In genomic region chr7:95859434-95859833, GRCh38 we compare ENCODE assay signal across 13 cellular contexts.
DNase-seq lines count a peak whose midpoint lies in the region; ATAC-seq and TF ChIP-seq lines count a peak whose summit lies in the region.
"Had no signal": no experiment of that assay in that cellular context is flagged by ENCODE, and none has a peak within 500 bp of the region (broad histone marks: within the 10 kb centered on the region; RNA-seq: fewer than 3 reads in every experiment).

No MANE protein-coding gene starts in this region.

- no peaks in the 10 kb centered on the region for H3K9me3 ChIP-seq in BE2C
- no peaks in the 10 kb centered on the region for H3K9me3 ChIP-seq in IMR-90 (ENCODE audit: control insufficient read depth, insufficient read depth, low read length)
- H3K9me3 ChIP-seq in mesenchymal stem cell (ENCODE audit: control insufficient read depth, low read length), result no peaks in the 10 kb centered on the region

- WGBS in IMR-90 (ENCODE audit: extremely low coverage in 2 of 2, insufficient read length in 1 of 2), 2 experiments, result no CpG with 5 or more reads among the region's 1 CpG
- WGBS in mesenchymal stem cell, result 21% methylated on average over 1 of the region's 1 CpG

- H2AK5ac ChIP-seq in IMR-90 (ENCODE audit: low read depth, low read length), result no peak overlapping the region
- no peak overlapping the region for H2AK5ac ChIP-seq in mesenchymal stem cell (ENCODE audit: low read length, severe bottlenecking)

- no peaks in the 10 kb centered on the region for H3K9me1 ChIP-seq in IMR-90 (ENCODE audit: insufficient read depth, low read length)

- POLR2A ChIA-PET in IMR-90 (lab: Charles Lee; ENCODE audit: unreplicated experiment), result no interaction called here

- no peak overlapping the region for H3K4ac ChIP-seq in IMR-90 (ENCODE audit: low read depth, low read length)
- H3K4ac ChIP-seq in mesenchymal stem cell (ENCODE audit: low read depth in 1 of 2, low read length in 2 of 2), result no peak overlapping the region

- H3K9ac ChIP-seq in IMR-90 (ENCODE audit: low read depth, low read length) (no peak overlapping the region), mesenchymal stem cell (ENCODE audit: low read length) (no peak overlapping the region)

- BruUV-seq in IMR-90 (replicated peaks; lab: Mats Ljungman, UMichigan), result no TSS peak

- no peaks in the 10 kb centered on the region for H4K20me1 ChIP-seq in IMR-90 (ENCODE audit: insufficient read depth, low read length)

- TF ChIP-seq RAD21 in IMR-90 (IDR thresholded peaks at IDR 0.05; ENCODE audit: low read length), result no peak

- CTCF ChIA-PET in IMR-90 (lab: Yijun Ruan, JAX), result interaction anchor here (0.6 kb wide), 1 partner anchor 10 kb away, joined by 4 read pairs; no protein-coding TSS in a partner anchor

- H2BK20ac ChIP-seq in IMR-90 (ENCODE audit: low read depth, low read length), result no peak overlapping the region

- H2AFZ ChIP-seq in IMR-90 (replicated peaks; ENCODE audit: low read length, poor library complexity), result peak overlapping the region; percentile 10
- peak overlapping the region; percentile 58 for H2AFZ ChIP-seq in mesenchymal stem cell (ENCODE audit: low read depth, low read length)

- H2BK120ac ChIP-seq in IMR-90 (ENCODE audit: low read depth, low read length) (no peak overlapping the region), mesenchymal stem cell (ENCODE audit: low read depth, low read length) (no peak overlapping the region)

- DNase-seq in BE2C (peak; percentile 94), IMR-90 (peak; percentile 21), brain microvascular endothelial cell (peak; percentile 94), mesenchymal stem cell (peak; percentile 70), NCI-H2171 treated with DMSO at 0.1 percent for 48 hours (lab: John Stamatoyannopoulos, UW) (no peak), SIG-M5 (lab: John Stamatoyannopoulos, UW) (no peak), ecto neural progenitor cell (ENCODE audit: low spot score) (no peak)
- DNase-seq: activated CD4-positive, CD25-positive, alpha-beta regulatory T cell; cerebellar nuclear complex; NCI-H2081 treated with DMSO at 0.1 percent for 48 hours; stimulated activated CD4-positive, alpha-beta T cell treated with anti-CD3 and anti-CD28 coated beads, Interleukin-4, amount 100 ng/mL, for 1 hour; stimulated activated naive CD8-positive, alpha-beta T cell treated with anti-CD3 and anti-CD28 coated beads, Interleukin-15, Interleukin-2, amounts not matched to agents 100 U/mL and 50 U/mL, for 24 hours had no signal

- no peak overlapping the region for H3K18ac ChIP-seq in IMR-90 (ENCODE audit: low read depth, low read length)
- H3K18ac ChIP-seq in mesenchymal stem cell (ENCODE audit: low read depth in 1 of 2, low read length in 2 of 2), result no peak overlapping the region

- no peaks in the 10 kb centered on the region for H3K27me3 ChIP-seq in BE2C
- H3K27me3 ChIP-seq in IMR-90 (ENCODE audit: control insufficient read depth, insufficient read depth, low read length), result no peaks in the 10 kb centered on the region
- H3K27me3 ChIP-seq in brain microvascular endothelial cell (replicated peaks), result no peaks in the 10 kb centered on the region
- no peaks in the 10 kb centered on the region for H3K27me3 ChIP-seq in mesenchymal stem cell (ENCODE audit: control insufficient read depth in 1 of 2, insufficient read depth in 1 of 2, low read length in 2 of 2)

- no peaks in the 10 kb centered on the region for H3K36me3 ChIP-seq in BE2C
- no peaks in the 10 kb centered on the region for H3K36me3 ChIP-seq in IMR-90 (ENCODE audit: control insufficient read depth, insufficient read depth, low read length)
- no peaks in the 10 kb centered on the region for H3K36me3 ChIP-seq in brain microvascular endothelial cell (replicated peaks)
- H3K36me3 ChIP-seq in mesenchymal stem cell (ENCODE audit: control insufficient read depth in 1 of 2, insufficient read depth in 2 of 2, low read depth in 1 of 2, low read length in 2 of 2), result no peaks in the 10 kb centered on the region

- ATAC-seq in IMR-90 (ENCODE audit: low read depth) (peak; percentile 40), HG03097 (IDR thresholded peaks at IDR 0.05; ENCODE audit: low FRiP score, unreplicated experiment) (no peak)
- ATAC-seq: stimulated activated naive CD8-positive, alpha-beta T cell treated with anti-CD3 and anti-CD28 coated beads, Interleukin-15, Interleukin-2, amounts not matched to agents 100 U/mL and 50 U/mL, for 24 hours had no signal

- no peak overlapping the region for H3K27ac ChIP-seq in IMR-90 (ENCODE audit: insufficient read depth, low read length)
- peak overlapping the region; percentile 18 for H3K27ac ChIP-seq in brain microvascular endothelial cell
- peak overlapping the region; percentile 75 for H3K27ac ChIP-seq in mesenchymal stem cell (ENCODE audit: low read length, poor library complexity, severe bottlenecking)

- TF ChIP-seq CTCF in BE2C (IDR thresholded peaks at IDR 0.05; ENCODE audit: low read depth, low read length) (no peak), IMR-90 (conservative IDR thresholded peaks at IDR 0.05; ENCODE audit: low read depth, low read length) (no peak), brain microvascular endothelial cell (IDR thresholded peaks at IDR 0.05; ENCODE audit: low read depth, low read length, missing control alignments) (no peak)

- H3K4me3 ChIP-seq in BE2C (ENCODE audit: low read depth, low read length) (no peak overlapping the region), IMR-90 (ENCODE audit: insufficient read depth, low read depth, low read length) (no peak overlapping the region), brain microvascular endothelial cell (ENCODE audit: low read depth, low read length) (no peak overlapping the region), mesenchymal stem cell (ENCODE audit: insufficient read depth in 1 of 2, low read depth in 1 of 2, low read length in 2 of 2) (no peak overlapping the region)

- intact Hi-C loops in IMR-90 (cut with micrococcal nuclease), result no loop called here

- no peak overlapping the region for H3K56ac ChIP-seq in IMR-90 (ENCODE audit: extremely low read depth, insufficient read depth, low read length)

- H3K4me1 ChIP-seq in BE2C (peaks cover 9% of the 10 kb centered on the region), IMR-90 (ENCODE audit: control insufficient read depth, insufficient read depth, low read length) (no peaks in the 10 kb centered on the region), mesenchymal stem cell (ENCODE audit: control insufficient read depth, insufficient read depth, low read depth, low read length) (peaks cover 4% of the 10 kb centered on the region)

- H3K14ac ChIP-seq in IMR-90 (replicated peaks; ENCODE audit: low read depth, low read length) (no peak overlapping the region), mesenchymal stem cell (ENCODE audit: low read length in 2 of 2) (no peak overlapping the region)

- H4K8ac ChIP-seq in IMR-90 (ENCODE audit: low read depth in 2 of 2, low read length in 2 of 2) (no peak overlapping the region), mesenchymal stem cell (ENCODE audit: low read length) (no peak overlapping the region)

- no peak for TF ChIP-seq POLR2A in IMR-90 (IDR thresholded peaks at IDR 0.05; ENCODE audit: low read depth, low read length)

- H4K91ac ChIP-seq in IMR-90 (ENCODE audit: insufficient read depth, low read depth, low read length) (no peak overlapping the region), mesenchymal stem cell (ENCODE audit: low read length) (no peak overlapping the region)

- H3K79me1 ChIP-seq in IMR-90 (ENCODE audit: low read depth in 1 of 2, low read length in 2 of 2) (no peaks in the 10 kb centered on the region), mesenchymal stem cell (replicated peaks; ENCODE audit: low read length, poor library complexity, severe bottlenecking) (no peaks in the 10 kb centered on the region)

- H2BK15ac ChIP-seq in IMR-90 (ENCODE audit: low read depth, low read length), result no peak overlapping the region
- no peak overlapping the region for H2BK15ac ChIP-seq in mesenchymal stem cell (ENCODE audit: low read depth, poor library complexity, severe bottlenecking)

- no peak overlapping the region for H2BK5ac ChIP-seq in IMR-90 (ENCODE audit: low read depth, low read length, poor library complexity, severe bottlenecking)
- no peak overlapping the region for H2BK5ac ChIP-seq in mesenchymal stem cell (ENCODE audit: low read depth, low read length, poor library complexity, severe bottlenecking)

- H2AK9ac ChIP-seq in IMR-90 (replicated peaks; ENCODE audit: low read depth, low read length, poor library complexity), result no peak overlapping the region

- H3K23ac ChIP-seq in IMR-90 (ENCODE audit: low read depth, low read length) (no peak overlapping the region), mesenchymal stem cell (ENCODE audit: low read length in 2 of 2) (no peak overlapping the region)

- H3K4me2 ChIP-seq in IMR-90 (ENCODE audit: low read depth, low read length) (no peak overlapping the region), mesenchymal stem cell (ENCODE audit: low read length, poor library complexity, severe bottlenecking) (no peak overlapping the region)

- in situ Hi-C loops in IMR-90 (cut with MboI; ENCODE audit: low sequenced_read_pairs) (no loop called here), brain microvascular endothelial cell (cut with HindIII; ENCODE audit: low pct_ligation_motif_present, low sequenced_read_pairs) (no loop called here)

- dilution Hi-C loops in IMR-90 (cut with HindIII; ENCODE audit: low sequenced_read_pairs, unreplicated experiment), result no loop called here

- no peak overlapping the region for H2BK12ac ChIP-seq in mesenchymal stem cell (ENCODE audit: low read length in 2 of 2)

- H4K5ac ChIP-seq in IMR-90 (ENCODE audit: low read depth, low read length), result no peak overlapping the region

TF ChIP-seq in IMR-90, 13 proteins besides CTCF, POLR2A, EP300 and RAD21 (continues in another document):
- TF ChIP-seq FOS (IDR thresholded peaks at IDR 0.05; ENCODE audit: low read depth, low read length), result no peak
- TF ChIP-seq ELK1 (IDR thresholded peaks at IDR 0.05; ENCODE audit: borderline replicate concordance, low read depth, low read length), result no peak
- TF ChIP-seq MXI1 (IDR thresholded peaks at IDR 0.05; ENCODE audit: borderline replicate concordance, low read depth, low read length), result no peak
- no peak for TF ChIP-seq SMC3 (IDR thresholded peaks at IDR 0.05; ENCODE audit: low read depth, low read length)
- no peak for TF ChIP-seq MAFK (IDR thresholded peaks at IDR 0.05; ENCODE audit: low read depth, low read length)
- TF ChIP-seq RFX5 (IDR thresholded peaks at IDR 0.05; ENCODE audit: low read depth, low read length), result no peak
- TF ChIP-seq BHLHE40 (IDR thresholded peaks at IDR 0.05; ENCODE audit: low read depth, low read length), result no peak
- TF ChIP-seq RCOR1 (IDR thresholded peaks at IDR 0.05; ENCODE audit: insufficient replicate concordance, low read length), result no peak

Comparison
In these comparisons a context has a peak if more than half of its experiments do, and no peak if none do; other contexts are left out.
1. DNase-seq: peak in BE2C (single experiment), IMR-90 (single experiment), brain microvascular endothelial cell (single experiment) and mesenchymal stem cell (single experiment); none in NCI-H2171 treated with DMSO at 0.1 percent for 48 hours (single experiment), SIG-M5 (single experiment) and ecto neural progenitor cell (single experiment).